Comparison of ENCODE assay signal across 8 cellular contexts in the genomic region with DNA sequence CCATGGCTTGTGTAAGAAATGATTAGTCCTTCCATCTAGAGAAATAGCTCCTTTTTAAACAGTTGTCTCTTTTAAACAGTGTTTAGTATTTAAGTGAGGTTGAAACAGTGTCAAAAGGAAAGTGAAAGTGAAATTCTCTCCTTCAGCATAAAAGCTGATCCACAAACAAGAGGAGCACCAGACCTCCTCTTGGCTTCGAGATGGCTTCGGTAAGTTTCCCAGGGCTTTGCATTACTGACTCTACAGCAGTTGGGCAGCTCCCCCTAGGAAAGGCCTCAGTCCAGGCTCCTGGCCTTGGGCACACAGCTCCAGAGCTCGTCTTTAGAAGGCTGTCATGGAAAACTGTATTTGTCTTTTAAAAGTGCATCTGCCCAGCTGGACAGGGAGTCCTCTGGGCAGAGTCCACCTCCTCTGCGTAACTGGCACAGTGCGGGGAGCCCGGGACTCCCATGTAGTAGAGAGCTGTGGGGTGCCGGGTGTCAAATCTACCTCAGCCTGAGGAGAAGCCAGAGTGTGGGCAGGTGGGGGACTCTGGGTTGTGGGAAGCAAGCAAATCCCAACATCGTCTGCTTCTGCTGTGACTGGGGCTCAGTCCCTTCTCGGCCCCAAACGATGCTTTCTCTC. TPM values are rescaled to one million over a fixed set of nuclear protein-coding genes. Genes with fewer than 3 reads are reported as not detected.
DNase-seq lines count a peak whose midpoint lies in the region; ATAC-seq and TF ChIP-seq lines count a peak whose summit lies in the region.

A gene with protein sequence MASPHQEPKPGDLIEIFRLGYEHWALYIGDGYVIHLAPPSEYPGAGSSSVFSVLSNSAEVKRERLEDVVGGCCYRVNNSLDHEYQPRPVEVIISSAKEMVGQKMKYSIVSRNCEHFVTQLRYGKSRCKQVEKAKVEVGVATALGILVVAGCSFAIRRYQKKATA (plus strand): TSS at position 140 of the 624 bp plus-strand sequence. CDS start 61 bp downstream, at position 201.

- H3K4me3 ChIP-seq in CD4-positive, CD25-positive, alpha-beta regulatory T cell (ENCODE audit: low read depth, low read length), result peak within 1 kb of the TSS; percentile 91
- H3K4me3 ChIP-seq in HFF-Myc (replicated peaks; ENCODE audit: low read depth, low read length) (peak within 1 kb of the TSS; percentile 16; the same call in 1 of the 2 replicates), thoracic aorta (peak within 1 kb of the TSS; percentile 74)

- no peaks in the 10 kb centered on the region for H3K9me3 ChIP-seq in CD4-positive, CD25-positive, alpha-beta regulatory T cell (ENCODE audit: control insufficient read depth in 2 of 2, low read length in 2 of 2)
- no peaks in the 10 kb centered on the region for H3K9me3 ChIP-seq in thoracic aorta

- peak in 2 of 3 donors; percentile 55 to 77 for DNase-seq in CD4-positive, CD25-positive, alpha-beta regulatory T cell
- no peak for DNase-seq in HFF-Myc (ENCODE audit: extremely low read depth, low read depth)
- peak; percentile 25 for DNase-seq in T-helper 2 cell treated with Interferon-gamma antibody and Interleukin-4, amounts not matched to agents 5 μg/mL and 100 μg/mL, for 36 hours (ENCODE audit: low spot score)
- DNase-seq in effector CD8-positive, alpha-beta T cell (lab: John Stamatoyannopoulos, UW), result peak; percentile 4
- peak; percentile 70 for DNase-seq in midbrain (lab: John Stamatoyannopoulos, UW)
- no peak for DNase-seq in thoracic aorta (ENCODE audit: low spot score)
- DNase-seq in SKM-1 treated with dmso at 0.1 percent for 144 hours (lab: John Stamatoyannopoulos, UW; ENCODE audit: unreplicated experiment), result no peak

- H3K4me3 Mint-ChIP-seq in CD4-positive, CD25-positive, alpha-beta regulatory T cell, result peak within 1 kb of the TSS; percentile 92 to 99 (median 96)
- H3K4me3 Mint-ChIP-seq in T-helper 2 cell treated with Interferon-gamma antibody and Interleukin-4, amounts not matched to agents 5 μg/mL and 100 μg/mL, for 36 hours, result peak within 1 kb of the TSS; percentile 96

- H3K27me3 Mint-ChIP-seq in CD4-positive, CD25-positive, alpha-beta regulatory T cell, result no peaks in the 10 kb centered on the region
- H3K27me3 Mint-ChIP-seq in T-helper 2 cell treated with Interferon-gamma antibody and Interleukin-4, amounts not matched to agents 5 μg/mL and 100 μg/mL, for 36 hours (ENCODE audit: low read depth), result peaks cover 2% of the 10 kb centered on the region

- peak within 1 kb of the TSS; percentile 81 for H3K27ac ChIP-seq in CD4-positive, CD25-positive, alpha-beta regulatory T cell (ENCODE audit: insufficient read depth, low read length, poor library complexity, severe bottlenecking)
- peak within 1 kb of the TSS; percentile 86 to 89 for H3K27ac ChIP-seq in thoracic aorta

- peaks cover 14% of the 10 kb centered on the region for H3K36me3 Mint-ChIP-seq in CD4-positive, CD25-positive, alpha-beta regulatory T cell
- H3K36me3 Mint-ChIP-seq in T-helper 2 cell treated with Interferon-gamma antibody and Interleukin-4, amounts not matched to agents 5 μg/mL and 100 μg/mL, for 36 hours (ENCODE audit: low read depth), result peaks cover 17% of the 10 kb centered on the region

- peaks cover 85% of the 10 kb centered on the region for H3K4me1 ChIP-seq in CD4-positive, CD25-positive, alpha-beta regulatory T cell (ENCODE audit: control insufficient read depth, insufficient read depth, low read length, poor library complexity, severe bottlenecking)
- peaks cover 18 to 42% of the 10 kb centered on the region in 2 donors for H3K4me1 ChIP-seq in thoracic aorta (ENCODE audit: control insufficient read depth in 1 of 2, low read depth in 2 of 2)

- H3K9me3 Mint-ChIP-seq in CD4-positive, CD25-positive, alpha-beta regulatory T cell, result peaks cover 0 to 1% (median 0%) of the 10 kb centered on the region in 7 donors
- no peaks in the 10 kb centered on the region for H3K9me3 Mint-ChIP-seq in T-helper 2 cell treated with Interferon-gamma antibody and Interleukin-4, amounts not matched to agents 5 μg/mL and 100 μg/mL, for 36 hours

- H3K27ac Mint-ChIP-seq in CD4-positive, CD25-positive, alpha-beta regulatory T cell, result peak within 1 kb of the TSS; percentile 96 to 98 (median 98)
- peak within 1 kb of the TSS; percentile 84 for H3K27ac Mint-ChIP-seq in T-helper 2 cell treated with Interferon-gamma antibody and Interleukin-4, amounts not matched to agents 5 μg/mL and 100 μg/mL, for 36 hours

- peaks cover 6% of the 10 kb centered on the region for H3K36me3 ChIP-seq in CD4-positive, CD25-positive, alpha-beta regulatory T cell (ENCODE audit: control insufficient read depth, insufficient read depth, low read length)
- no peaks in the 10 kb centered on the region for H3K36me3 ChIP-seq in thoracic aorta

- peaks cover 29 to 93% (median 60%) of the 10 kb centered on the region in 4 donors for H3K4me1 Mint-ChIP-seq in CD4-positive, CD25-positive, alpha-beta regulatory T cell
- peaks cover 56% of the 10 kb centered on the region for H3K4me1 Mint-ChIP-seq in T-helper 2 cell treated with Interferon-gamma antibody and Interleukin-4, amounts not matched to agents 5 μg/mL and 100 μg/mL, for 36 hours (ENCODE audit: low read depth)

- peak; percentile 49 to 64 for ATAC-seq in CD4-positive, CD25-positive, alpha-beta regulatory T cell (ENCODE audit: low read depth in 2 of 2)
- ATAC-seq in thoracic aorta (ENCODE audit: insufficient number of reproducible peaks, low FRiP score, low read depth) (no peak), HG02852 (IDR thresholded peaks at IDR 0.05; ENCODE audit: unreplicated experiment) (no peak)

- no peak for TF ChIP-seq CTCF in HFF-Myc (IDR thresholded peaks at IDR 0.05; ENCODE audit: low read depth, low read length, missing control alignments)
- no peak for TF ChIP-seq CTCF in thoracic aorta (IDR thresholded peaks at IDR 0.05)

- H3K27me3 ChIP-seq in CD4-positive, CD25-positive, alpha-beta regulatory T cell (ENCODE audit: control insufficient read depth, insufficient read depth, low read length), result no peaks in the 10 kb centered on the region
- H3K27me3 ChIP-seq in thoracic aorta (replicated peaks; ENCODE audit: insufficient read depth), result no peaks in the 10 kb centered on the region

RNA-seq across cellular contexts. Expression of the gene that starts here (rescaled TPM):
- total RNA-seq in CD4-positive, CD25-positive, alpha-beta regulatory T cell, result 118 TPM
- polyA plus RNA-seq in CD4-positive, CD25-positive, alpha-beta regulatory T cell, result 100 to 1,000 TPM; 405 to 493 (median 439) TPM
- 10 to 100 TPM; 19.2 to 20.4 TPM for total RNA-seq in thoracic aorta

Comparison
In these comparisons a context has a peak if more than half of its experiments do, and no peak if none do; other contexts are left out.
1. ATAC-seq: peak in CD4-positive, CD25-positive, alpha-beta regulatory T cell (2 of 2); none in thoracic aorta (single experiment) and HG02852 (single experiment).
2. DNase-seq: peak in CD4-positive, CD25-positive, alpha-beta regulatory T cell (2 of 3), T-helper 2 cell treated with Interferon-gamma antibody and Interleukin-4, amounts not matched to agents 5 μg/mL and 100 μg/mL, for 36 hours (single experiment), effector CD8-positive, alpha-beta T cell (single experiment) and midbrain (single experiment); none in HFF-Myc (single experiment), thoracic aorta (single experiment) and SKM-1 treated with dmso at 0.1 percent for 144 hours (single experiment).
3. H3K4me3 ChIP-seq: peak in every context shown above with its lines; median percentile 91 in CD4-positive, CD25-positive, alpha-beta regulatory T cell; 74 in thoracic aorta; 16 in HFF-Myc.